Comparison of ENCODE assay signal across 1 cellular context in genomic region chr11:65581928-65582327, GRCh38.
TF ChIP-seq lines count a peak whose summit lies in the region.

No MANE protein-coding gene starts in this region.

TF ChIP-seq in K562, 482 proteins besides CTCF, POLR2A, EP300 and RAD21:
- peak; percentile 51 for TF ChIP-seq POLR2G (IDR thresholded peaks at IDR 0.05; ENCODE audit: low read depth, low read length)
- no peak for TF ChIP-seq ID3 (CRISPR knock-in tag; IDR thresholded peaks at IDR 0.05)
- TF ChIP-seq ID3 (tag; IDR thresholded peaks at IDR 0.05) = no peak
